In genomic region chr7:98210513-98211220, GRCh38 we compare ENCODE assay signal across 10 cellular contexts. TPM values are rescaled to one million over a fixed set of nuclear protein-coding genes. Genes with fewer than 3 reads are reported as not detected.
DNase-seq lines count a peak whose midpoint lies in the region; ATAC-seq, FAIRE-seq and TF ChIP-seq lines count a peak whose summit lies in the region.
"Had no signal": no experiment of that assay in that cellular context is flagged by ENCODE, and none has a peak within 500 bp of the region (broad histone marks: within the 10 kb centered on the region; RNA-seq: fewer than 3 reads in every experiment).

No MANE protein-coding gene starts in this region.

- H3K27ac ChIP-seq in kidney (ENCODE audit: low read depth in 2 of 2, low read length in 2 of 2) (no peak overlapping the region), aorta (ENCODE audit: low read depth in 1 of 2, low read length in 2 of 2) (no peak overlapping the region)

- WGBS in aorta, 2 donors = 2 to 3% methylated on average over 36 to 49 of the region's 49 CpGs

- peak overlapping the region; percentile 52 for H3K4me3 Mint-ChIP-seq in natural killer cell
- no peak overlapping the region for H3K4me3 Mint-ChIP-seq in natural killer cell treated with Interleukin-12 subunit alpha and Interleukin-12 subunit beta and Interleukin-15 and Interleukin-18, amount 100 ng/mL, for 72 hours

- H3K27me3 ChIP-seq in aorta (ENCODE audit: control insufficient read depth in 1 of 2, insufficient read depth in 2 of 2, low read length in 1 of 2) = no peaks in the 10 kb centered on the region

- ATAC-seq in natural killer cell = no peak
- ATAC-seq in natural killer cell treated with Interleukin-12 subunit alpha and Interleukin-12 subunit beta and Interleukin-15 and Interleukin-18, amount 100 ng/mL, for 72 hours = no peak
- no peak for ATAC-seq in aorta (ENCODE audit: low FRiP score)
- ATAC-seq in HG02870 (IDR thresholded peaks at IDR 0.05; ENCODE audit: unreplicated experiment) = no peak

- no peaks in the 10 kb centered on the region for H3K4me1 ChIP-seq in kidney (ENCODE audit: control insufficient read depth in 1 of 2, insufficient read depth in 1 of 2, low read depth in 1 of 2, low read length in 2 of 2)
- no peaks in the 10 kb centered on the region for H3K4me1 ChIP-seq in aorta (ENCODE audit: control insufficient read depth in 1 of 2, insufficient read depth in 2 of 2, low read length in 2 of 2)

- peaks cover 0 to 4% of the 10 kb centered on the region in 2 donors for H3K4me1 Mint-ChIP-seq in natural killer cell
- H3K4me1 Mint-ChIP-seq in natural killer cell treated with Interleukin-12 subunit alpha and Interleukin-12 subunit beta and Interleukin-15 and Interleukin-18, amount 100 ng/mL, for 72 hours (ENCODE audit: low read depth in 2 of 2) = no peaks in the 10 kb centered on the region

- no peak for DNase-seq in natural killer cell
- DNase-seq in natural killer cell treated with Interleukin-12 subunit alpha and Interleukin-12 subunit beta and Interleukin-15 and Interleukin-18, amount 100 ng/mL, for 72 hours (ENCODE audit: low spot score) = no peak
- peak; percentile 44 for DNase-seq in astrocyte of the hippocampus (ENCODE audit: low read depth, low spot score)
- peak; percentile 76 for DNase-seq in kidney
- peak; percentile 54 to 75 for DNase-seq in aorta
- no peak for DNase-seq in effector CD4-positive, alpha-beta T cell
- DNase-seq in cortex of kidney (lab: John Stamatoyannopoulos, UW) = no peak
- DNase-seq: Kasumi-1, naive B cell had no signal

- peaks cover 6% of the 10 kb centered on the region for H3K36me3 Mint-ChIP-seq in natural killer cell
- peaks cover 5% of the 10 kb centered on the region for H3K36me3 Mint-ChIP-seq in natural killer cell treated with Interleukin-12 subunit alpha and Interleukin-12 subunit beta and Interleukin-15 and Interleukin-18, amount 100 ng/mL, for 72 hours

- H3K9ac ChIP-seq in kidney (ENCODE audit: low read length in 2 of 2) = no peak overlapping the region

- H3K27ac Mint-ChIP-seq in natural killer cell = no peak overlapping the region
- H3K27ac Mint-ChIP-seq in natural killer cell treated with Interleukin-12 subunit alpha and Interleukin-12 subunit beta and Interleukin-15 and Interleukin-18, amount 100 ng/mL, for 72 hours = no peak overlapping the region

- H3K27me3 Mint-ChIP-seq in natural killer cell (ENCODE audit: low read depth in 2 of 2) = no peaks in the 10 kb centered on the region
- no peaks in the 10 kb centered on the region for H3K27me3 Mint-ChIP-seq in natural killer cell treated with Interleukin-12 subunit alpha and Interleukin-12 subunit beta and Interleukin-15 and Interleukin-18, amount 100 ng/mL, for 72 hours

- H3K36me3 ChIP-seq in kidney (ENCODE audit: control insufficient read depth in 1 of 2, insufficient read depth in 2 of 2, low read length in 2 of 2) (peaks cover 0 to 6% of the 10 kb centered on the region in 2 donors), aorta (ENCODE audit: control insufficient read depth in 1 of 2, insufficient read depth in 2 of 2, low read length in 1 of 2) (peaks cover 0 to 2% of the 10 kb centered on the region in 2 donors)

- intact Hi-C loops in natural killer cell (cut with micrococcal nuclease) (no loop called here), kidney (cut with DNase I) (no loop called here), aorta (cut with DNase I) (no loop called here)

- H3K4me3 ChIP-seq in kidney (ENCODE audit: low read length in 2 of 2) = no peak overlapping the region
- no peak overlapping the region for H3K4me3 ChIP-seq in aorta (ENCODE audit: low read length in 2 of 2)

- FAIRE-seq in kidney (lab: Jason Lieb, UNC) = no peak

- no peaks in the 10 kb centered on the region for H3K9me3 Mint-ChIP-seq in natural killer cell
- no peaks in the 10 kb centered on the region for H3K9me3 Mint-ChIP-seq in natural killer cell treated with Interleukin-12 subunit alpha and Interleukin-12 subunit beta and Interleukin-15 and Interleukin-18, amount 100 ng/mL, for 72 hours
- H3K9me3 Mint-ChIP-seq: naive B cell had no signal

- H3K9me3 ChIP-seq in kidney (ENCODE audit: control insufficient read depth in 1 of 2, low read length in 2 of 2) (no peaks in the 10 kb centered on the region), aorta (ENCODE audit: control insufficient read depth, low read length) (no peaks in the 10 kb centered on the region)

- TF ChIP-seq CTCF in natural killer cell (IDR thresholded peaks at IDR 0.05) = no peak
- TF ChIP-seq CTCF in kidney (IDR thresholded peaks at IDR 0.05; ENCODE audit: borderline replicate concordance, extremely low read depth, insufficient read depth) = no peak

RNA-seq across cellular contexts. Expression of gene BHLHA15, which starts 0.6 kb away (rescaled TPM):
- total RNA-seq in natural killer cell (1 to 10 TPM in 1 of 3 donors, not detected in 2; 3.3 TPM), kidney (3.1 TPM), aorta (not detected)
- 1 to 10 TPM; 1.8 to 2.4 TPM for total RNA-seq in natural killer cell treated with Interleukin-12 subunit alpha and Interleukin-12 subunit beta and Interleukin-15 and Interleukin-18, amount 100 ng/mL, for 72 hours
- polyA plus RNA-seq in kidney (ENCODE audit: insufficient read depth, low read depth, low replicate concordance) (not detected), aorta (under 1 TPM in 1 of 2 donors, not detected in 1; 0.36 TPM)

RNA-seq across cellular contexts. Expression of gene TECPR1, which starts 41.4 kb away (rescaled TPM):
- total RNA-seq in natural killer cell = 10 to 100 TPM; 68.8 to 76.7 (median 70.3) TPM
- 10 to 100 TPM; 42.1 to 68.6 TPM for total RNA-seq in natural killer cell treated with Interleukin-12 subunit alpha and Interleukin-12 subunit beta and Interleukin-15 and Interleukin-18, amount 100 ng/mL, for 72 hours
- total RNA-seq in kidney = 39.5 TPM
- polyA plus RNA-seq in kidney (ENCODE audit: insufficient read depth, low read depth, low replicate concordance) = 5.1 TPM
- 10 to 100 TPM; 33.8 to 48.0 TPM for total RNA-seq in aorta
- polyA plus RNA-seq in aorta = 10 to 100 TPM; 16.0 to 24.7 TPM

Comparison
In these comparisons a context has a peak if more than half of its experiments do, and no peak if none do; other contexts are left out.
1. DNase-seq: peak in astrocyte of the hippocampus (single experiment), kidney (single experiment) and aorta (2 of 2); none in natural killer cell (single experiment), natural killer cell treated with Interleukin-12 subunit alpha and Interleukin-12 subunit beta and Interleukin-15 and Interleukin-18, amount 100 ng/mL, for 72 hours (single experiment), effector CD4-positive, alpha-beta T cell (single experiment) and cortex of kidney (single experiment).